Comparison of ENCODE assay signal across 26 cellular contexts in the genomic region with DNA sequence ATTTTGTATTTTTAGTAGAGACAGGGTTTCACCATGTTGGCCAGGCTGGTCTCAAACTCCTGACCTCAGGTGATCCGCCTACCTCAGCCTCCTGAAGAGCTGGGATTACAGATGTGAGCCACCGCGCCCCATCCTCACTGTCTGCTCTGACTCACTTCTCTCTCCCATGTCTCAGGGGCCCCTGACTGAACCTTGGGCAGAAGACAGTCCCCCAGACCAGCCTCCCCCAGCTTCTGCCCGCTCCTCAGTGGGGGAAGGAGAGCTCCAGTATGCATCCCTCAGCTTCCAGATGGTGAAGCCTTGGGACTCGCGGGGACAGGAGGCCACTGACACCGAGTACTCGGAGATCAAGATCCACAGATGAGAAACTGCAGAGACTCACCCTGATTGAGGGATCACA. TPM values are rescaled to one million over a fixed set of nuclear protein-coding genes. Genes with fewer than 3 reads are reported as not detected.
DNase-seq lines count a peak whose midpoint lies in the region; TF ChIP-seq lines count a peak whose summit lies in the region.
"Had no signal": no experiment of that assay in that cellular context is flagged by ENCODE, and none has a peak within 500 bp of the region (broad histone marks: within the 10 kb centered on the region; RNA-seq: fewer than 3 reads in every experiment).

No MANE protein-coding gene starts in this region.

- H4K20me1 ChIP-seq in BLaER1 (no peaks in the 10 kb centered on the region), MM.1S (ENCODE audit: insufficient read depth, low read length) (no peaks in the 10 kb centered on the region)
- H4K20me1 ChIP-seq in BLaER1 treated with 17β-estradiol and CSF1 and Interleukin-3, amounts not matched to agents 10 nM and 100 nM: no peaks in the 10 kb centered on the region

- peak overlapping the region; percentile 96 for H3K4me2 ChIP-seq in BLaER1
- H3K4me2 ChIP-seq in BLaER1 treated with 17β-estradiol and CSF1 and Interleukin-3, amounts not matched to agents 10 nM and 100 nM: peak overlapping the region; percentile 86 to 100 (median 96)
- no peak overlapping the region for H3K4me2 ChIP-seq in MM.1S (ENCODE audit: low read depth, low read length)

- H3K4me3 ChIP-seq in BLaER1 (no peak overlapping the region), MM.1S (ENCODE audit: low read length) (no peak overlapping the region)
- peak overlapping the region in 6 of 10 experiments; percentile 60 to 77 (median 68); a peak in 11 of 20 replicates for H3K4me3 ChIP-seq in BLaER1 treated with 17β-estradiol and CSF1 and Interleukin-3, amounts not matched to agents 10 nM and 100 nM
- H3K4me3 ChIP-seq: body of pancreas, esophagus muscularis mucosa, thoracic aorta had no signal

- no peaks in the 10 kb centered on the region for H3K79me2 ChIP-seq in MM.1S (ENCODE audit: low read length)

- H3K4me1 Mint-ChIP-seq in chondrocyte (ENCODE audit: low read depth) (no peaks in the 10 kb centered on the region), neural crest cell (no peaks in the 10 kb centered on the region), HFFc6 (ENCODE audit: low read depth) (no peaks in the 10 kb centered on the region)

- no peak overlapping the region for H3K4me3 Mint-ChIP-seq in chondrocyte (ENCODE audit: unreplicated experiment)
- H3K4me3 Mint-ChIP-seq in neural crest cell: no peak overlapping the region
- no peak overlapping the region for H3K4me3 Mint-ChIP-seq in HFFc6
- H3K4me3 Mint-ChIP-seq: activated CD4-positive, alpha-beta memory T cell treated with anti-CD3 and anti-CD28 coated beads, Interleukin-2, amount 10 ng/mL, durations not matched to agents 7 days and 5 days; memory B cell; T-helper 2 cell treated with Interferon-gamma antibody and Interleukin-4, amounts not matched to agents 5 μg/mL and 100 μg/mL, for 36 hours had no signal

- no peak overlapping the region for H2AFZ ChIP-seq in MM.1S (ENCODE audit: low read length)

- H3K27me3 ChIP-seq in BLaER1 (no peaks in the 10 kb centered on the region), MM.1S (replicated peaks; ENCODE audit: insufficient read depth, low read length) (peaks cover 35% of the 10 kb centered on the region)
- no peaks in the 10 kb centered on the region for H3K27me3 ChIP-seq in BLaER1 treated with 17β-estradiol and CSF1 and Interleukin-3, amounts not matched to agents 10 nM and 100 nM
- H3K27me3 ChIP-seq: body of pancreas had no signal

- peak overlapping the region; percentile 85 for H3K27ac ChIP-seq in BLaER1
- H3K27ac ChIP-seq in BLaER1 treated with 17β-estradiol and CSF1 and Interleukin-3, amounts not matched to agents 10 nM and 100 nM: peak overlapping the region; percentile 87 to 98 (median 93)
- no peak overlapping the region for H3K27ac ChIP-seq in MM.1S (ENCODE audit: low read length)
- H3K27ac ChIP-seq: esophagus muscularis mucosa, thoracic aorta, WERI-Rb-1 had no signal

- no peaks in the 10 kb centered on the region for H3K36me3 Mint-ChIP-seq in chondrocyte (ENCODE audit: low read depth)
- H3K36me3 Mint-ChIP-seq in neural crest cell (ENCODE audit: low read depth): peaks cover 1% of the 10 kb centered on the region
- H3K36me3 Mint-ChIP-seq in HFFc6 (ENCODE audit: low read depth): no peaks in the 10 kb centered on the region
- H3K36me3 Mint-ChIP-seq: memory B cell, naive B cell had no signal

- H3K36me3 ChIP-seq in BLaER1: no peaks in the 10 kb centered on the region; the same call in 1 of the 2 replicates
- peaks cover 0 to 64% (median 16%) of the 10 kb centered on the region in 11 experiments; a peak in 15 of 22 replicates for H3K36me3 ChIP-seq in BLaER1 treated with 17β-estradiol and CSF1 and Interleukin-3, amounts not matched to agents 10 nM and 100 nM
- no peaks in the 10 kb centered on the region for H3K36me3 ChIP-seq in MM.1S (replicated peaks; ENCODE audit: insufficient read depth, low read length)
- H3K36me3 ChIP-seq: esophagus muscularis mucosa, thoracic aorta, WERI-Rb-1 had no signal

- H3K4me1 ChIP-seq in BLaER1 (peaks cover 81% of the 10 kb centered on the region), MM.1S (ENCODE audit: low read length) (no peaks in the 10 kb centered on the region)
- H3K4me1 ChIP-seq in BLaER1 treated with 17β-estradiol and CSF1 and Interleukin-3, amounts not matched to agents 10 nM and 100 nM: peaks cover 75 to 99% (median 79%) of the 10 kb centered on the region in 10 experiments

- H3K9ac ChIP-seq in BLaER1 (peak overlapping the region; percentile 70; the same call in 1 of the 2 replicates), MM.1S (ENCODE audit: low read length) (no peak overlapping the region)
- H3K9ac ChIP-seq in BLaER1 treated with 17β-estradiol and CSF1 and Interleukin-3, amounts not matched to agents 10 nM and 100 nM: peak overlapping the region; percentile 69 to 91 (median 82); a peak in 21 of 22 replicates

- DNase-seq in chondrocyte (ENCODE audit: low spot score): peak; percentile 56
- DNase-seq in neural crest cell (ENCODE audit: low read depth, low spot score): no peak
- no peak for DNase-seq in HFFc6
- no peak for DNase-seq in SIG-M5 treated with dmso at 0.1 percent for 504 hours (lab: John Stamatoyannopoulos, UW; ENCODE audit: unreplicated experiment)
- DNase-seq in MM.1S: no peak
- DNase-seq: activated CD4-positive, alpha-beta memory T cell treated with anti-CD3 and anti-CD28 coated beads, Interleukin-2, amount 10 ng/mL, durations not matched to agents 7 days and 5 days; body of pancreas; COR-L47; effector memory CD4-positive, alpha-beta T cell; KG1; kidney glomerular epithelial cell; naive B cell; NCI-H187; NCI-H748 treated with DMSO at 0.1 percent for 48 hours; RPMI8226; WERI-Rb-1 had no signal

- H3K9me3 ChIP-seq in BLaER1: peaks cover 9% of the 10 kb centered on the region
- H3K9me3 ChIP-seq in BLaER1 treated with 17β-estradiol and CSF1 and Interleukin-3, amounts not matched to agents 10 nM and 100 nM (replicated peaks in 1 of 11): peaks cover 0 to 17% (median 9%) of the 10 kb centered on the region in 11 experiments; a peak in 18 of 22 replicates
- no peaks in the 10 kb centered on the region for H3K9me3 ChIP-seq in MM.1S (replicated peaks; ENCODE audit: insufficient read depth, low read length)
- H3K9me3 ChIP-seq: body of pancreas, esophagus muscularis mucosa, thoracic aorta had no signal

- H3K9me3 Mint-ChIP-seq in chondrocyte (ENCODE audit: low read depth): peaks cover 3% of the 10 kb centered on the region
- H3K9me3 Mint-ChIP-seq in neural crest cell: peaks cover 3% of the 10 kb centered on the region
- H3K9me3 Mint-ChIP-seq in HFFc6: peaks cover 15% of the 10 kb centered on the region; the same call in 1 of the 2 replicates
- H3K9me3 Mint-ChIP-seq: activated CD4-positive, alpha-beta memory T cell treated with anti-CD3 and anti-CD28 coated beads, Interleukin-2, amount 10 ng/mL, durations not matched to agents 7 days and 5 days; memory B cell; T-helper 2 cell treated with Interferon-gamma antibody and Interleukin-4, amounts not matched to agents 5 μg/mL and 100 μg/mL, for 36 hours had no signal

- H3F3A ChIP-seq in MM.1S (ENCODE audit: insufficient read depth, low read length): no peaks in the 10 kb centered on the region

- H3K27me3 Mint-ChIP-seq in chondrocyte (ENCODE audit: low read depth) (no peaks in the 10 kb centered on the region), neural crest cell (ENCODE audit: low read depth) (peaks cover 23% of the 10 kb centered on the region), HFFc6 (ENCODE audit: insufficient read depth) (peaks cover 3% of the 10 kb centered on the region)

- TF ChIP-seq CTCF in chondrocyte (IDR thresholded peaks at IDR 0.05) (no peak), neural crest cell (conservative IDR thresholded peaks at IDR 0.05) (no peak), HFFc6 (IDR thresholded peaks at IDR 0.05) (no peak), MM.1S (IDR thresholded peaks at IDR 0.05; ENCODE audit: low read length) (no peak)

- H3K27ac Mint-ChIP-seq in chondrocyte (ENCODE audit: unreplicated experiment): no peak overlapping the region
- peak overlapping the region; percentile 83 for H3K27ac Mint-ChIP-seq in neural crest cell (ENCODE audit: unreplicated experiment)
- H3K27ac Mint-ChIP-seq in HFFc6: no peak overlapping the region
- H3K27ac Mint-ChIP-seq: memory B cell; naive B cell; progenitor cell of endocrine pancreas; T-helper 2 cell treated with Interferon-gamma antibody and Interleukin-4, amounts not matched to agents 5 μg/mL and 100 μg/mL, for 36 hours had no signal

- no peaks in the 10 kb centered on the region for H3K9me2 ChIP-seq in MM.1S (replicated peaks; ENCODE audit: insufficient read depth, low read length)

RNA-seq across cellular contexts. Expression of a gene that starts 5.0 kb away (rescaled TPM):
- total RNA-seq in chondrocyte (not detected in 3 replicates), neural crest cell (not detected in 2 replicates)
- total RNA-seq in HFFc6 (2021; fragmentation: NEBNext Ultra II Directional; extraction: Animal tissue kit (Norgen Biotek cat#: 25700)): not detected
- total RNA-seq: Daoy, HT-29, progenitor cell of endocrine pancreas had no signal

RNA-seq across cellular contexts. Expression of a gene that starts 12.4 kb away (rescaled TPM):
- total RNA-seq in chondrocyte (not detected in 3 replicates), neural crest cell (not detected in 2 replicates)
- not detected for total RNA-seq in HFFc6 (2021; fragmentation: NEBNext Ultra II Directional; extraction: Animal tissue kit (Norgen Biotek cat#: 25700))
- total RNA-seq: activated CD4-positive, alpha-beta memory T cell treated with anti-CD3 and anti-CD28 coated beads, Interleukin-2, amount 10 ng/mL, durations not matched to agents 7 days and 5 days; body of pancreas; Daoy; HT-29; progenitor cell of endocrine pancreas had no signal

RNA-seq across cellular contexts. Expression of a gene that starts 21.5 kb away (rescaled TPM):
- 5.2 to 6.1 TPM (median 5.2 TPM) in 3 replicates for total RNA-seq in chondrocyte
- total RNA-seq in neural crest cell: 8.3 and 8.4 TPM in 2 replicates
- 1 to 10 TPM; 5.0 to 8.9 (median 5.9) TPM for total RNA-seq in HFFc6 (2021; fragmentation: NEBNext Ultra II Directional; extraction: Animal tissue kit (Norgen Biotek cat#: 25700))

RNA-seq across cellular contexts. Expression of a gene that starts 47.0 kb away (rescaled TPM):
- not detected in 3 replicates for total RNA-seq in chondrocyte
- total RNA-seq in neural crest cell: 0.26 and 0.75 TPM in 2 replicates
- under 1 TPM in 1 of 6 experiments, not detected in 5; 0.23 TPM for total RNA-seq in HFFc6 (2021; fragmentation: NEBNext Ultra II Directional; extraction: Animal tissue kit (Norgen Biotek cat#: 25700))
- total RNA-seq: body of pancreas, Daoy, frontal cortex, HT-29, thoracic aorta had no signal

Comparison
In these comparisons a context has a peak if more than half of its experiments do, and no peak if none do; other contexts are left out.
1. H3K4me3 ChIP-seq: peak in BLaER1 treated with 17β-estradiol and CSF1 and Interleukin-3, amounts not matched to agents 10 nM and 100 nM (6 of 10); none in BLaER1 (single experiment) and MM.1S (single experiment).